ENCODE assay signal across 8 cellular contexts in genomic region chr6:33277663-33278391, GRCh38. TPM values are rescaled to one million over a fixed set of nuclear protein-coding genes. Genes with fewer than 3 reads are reported as not detected.
DNase-seq lines count a peak whose midpoint lies in the region; ATAC-seq and TF ChIP-seq lines count a peak whose summit lies in the region.

No MANE protein-coding gene starts in this region.

- H3K9ac ChIP-seq in ES-I3 (ENCODE audit: low read depth, low read length), result peak overlapping the region; percentile 64

- peaks cover 26% of the 10 kb centered on the region for H3K4me1 Mint-ChIP-seq in activated T-helper 17 cell treated with anti-CD3 and anti-CD28 coated beads, Interleukin-2, amount 50 U/mL, for 72 hours
- peaks cover 35% of the 10 kb centered on the region for H3K4me1 Mint-ChIP-seq in glutamatergic neuron (ENCODE audit: low read depth, unreplicated experiment)

- H3K36me3 Mint-ChIP-seq in activated T-helper 17 cell treated with anti-CD3 and anti-CD28 coated beads, Interleukin-2, amount 50 U/mL, for 72 hours (ENCODE audit: low read depth), result peaks cover 76% of the 10 kb centered on the region
- no peaks in the 10 kb centered on the region for H3K36me3 Mint-ChIP-seq in glutamatergic neuron (ENCODE audit: unreplicated experiment)

- peaks cover 39% of the 10 kb centered on the region for H3K36me3 ChIP-seq in ES-I3 (ENCODE audit: insufficient read depth, low read length)

- H3K4me1 ChIP-seq in ES-I3 (ENCODE audit: insufficient read depth, low read length), result peaks cover 16% of the 10 kb centered on the region

- ATAC-seq in HG03342 (IDR thresholded peaks at IDR 0.05; ENCODE audit: unreplicated experiment), result peak; percentile 1
- ATAC-seq in activated T-helper 17 cell treated with anti-CD3 and anti-CD28 coated beads, Interleukin-2, amount 50 U/mL, for 72 hours (replicated peaks), result no peak
- ATAC-seq in sciatic nerve, result peak; percentile 33

- no peak for TF ChIP-seq CTCF in glutamatergic neuron (IDR thresholded peaks at IDR 0.05; ENCODE audit: partially characterized antibody, unreplicated experiment)

- H3K4me3 Mint-ChIP-seq in activated T-helper 17 cell treated with anti-CD3 and anti-CD28 coated beads, Interleukin-2, amount 50 U/mL, for 72 hours, result peak overlapping the region; percentile 88
- peak overlapping the region; percentile 91 for H3K4me3 Mint-ChIP-seq in glutamatergic neuron (ENCODE audit: unreplicated experiment)

- DNase-seq in glutamatergic neuron (no peak), sciatic nerve (ENCODE audit: low spot score) (peak; percentile 60), NCI-H2171 (lab: John Stamatoyannopoulos, UW) (no peak), NOMO-1 (lab: John Stamatoyannopoulos, UW; ENCODE audit: unreplicated experiment in 2 of 2) (no peak), pons (ENCODE audit: low spot score) (no peak)

- peak overlapping the region; percentile 83 for H3K27ac Mint-ChIP-seq in activated T-helper 17 cell treated with anti-CD3 and anti-CD28 coated beads, Interleukin-2, amount 50 U/mL, for 72 hours
- H3K27ac Mint-ChIP-seq in glutamatergic neuron (ENCODE audit: unreplicated experiment), result peak overlapping the region; percentile 91

- no peaks in the 10 kb centered on the region for H3K9me3 ChIP-seq in ES-I3 (ENCODE audit: control insufficient read depth, insufficient read depth, low read length)

- no peaks in the 10 kb centered on the region for H3K27me3 Mint-ChIP-seq in activated T-helper 17 cell treated with anti-CD3 and anti-CD28 coated beads, Interleukin-2, amount 50 U/mL, for 72 hours
- H3K27me3 Mint-ChIP-seq in glutamatergic neuron (ENCODE audit: unreplicated experiment), result peaks cover 9% of the 10 kb centered on the region

- intact Hi-C loops in sciatic nerve (cut with DNase I), result no loop called here

- H3K9me3 Mint-ChIP-seq in activated T-helper 17 cell treated with anti-CD3 and anti-CD28 coated beads, Interleukin-2, amount 50 U/mL, for 72 hours, result no peaks in the 10 kb centered on the region
- peaks cover 3% of the 10 kb centered on the region for H3K9me3 Mint-ChIP-seq in glutamatergic neuron (ENCODE audit: unreplicated experiment)

RNA-seq across cellular contexts. Expression of gene B3GALT4, which starts 0.9 kb away (rescaled TPM):
- 1 to 10 TPM; 4.0 to 5.8 TPM for total RNA-seq in activated T-helper 17 cell treated with anti-CD3 and anti-CD28 coated beads, Interleukin-2, amount 50 U/mL, for 72 hours
- 8.6 TPM for total RNA-seq in glutamatergic neuron (ENCODE audit: unreplicated experiment)
- 14.8 TPM for total RNA-seq in sciatic nerve

RNA-seq across cellular contexts. Expression of gene RPS18, which starts 6.0 kb away (rescaled TPM):
- total RNA-seq in activated T-helper 17 cell treated with anti-CD3 and anti-CD28 coated beads, Interleukin-2, amount 50 U/mL, for 72 hours, result 1,000 to 10,000 TPM; 3,349 to 4,633 TPM
- total RNA-seq in glutamatergic neuron (ENCODE audit: unreplicated experiment) (1,024 TPM), sciatic nerve (1,733 TPM)

RNA-seq across cellular contexts. Expression of gene VPS52, which starts 6.2 kb away (rescaled TPM):
- 10 to 100 TPM; 42.5 to 43.2 TPM for total RNA-seq in activated T-helper 17 cell treated with anti-CD3 and anti-CD28 coated beads, Interleukin-2, amount 50 U/mL, for 72 hours
- total RNA-seq in glutamatergic neuron (ENCODE audit: unreplicated experiment) (50.9 TPM), sciatic nerve (50.0 TPM)

RNA-seq across cellular contexts. Expression of gene WDR46, which starts 11.2 kb away (rescaled TPM):
- 10 to 100 TPM; 51.2 to 98.7 TPM for total RNA-seq in activated T-helper 17 cell treated with anti-CD3 and anti-CD28 coated beads, Interleukin-2, amount 50 U/mL, for 72 hours
- total RNA-seq in glutamatergic neuron (ENCODE audit: unreplicated experiment) (48.3 TPM), sciatic nerve (32.4 TPM)

RNA-seq across cellular contexts. Expression of gene PFDN6, which starts 11.6 kb away (rescaled TPM):
- 10 to 100 TPM; 57.9 to 81.2 TPM for total RNA-seq in activated T-helper 17 cell treated with anti-CD3 and anti-CD28 coated beads, Interleukin-2, amount 50 U/mL, for 72 hours
- total RNA-seq in glutamatergic neuron (ENCODE audit: unreplicated experiment) (69.7 TPM), sciatic nerve (27.1 TPM)
